Comparison of ENCODE assay signal across 25 cellular contexts in genomic region chr12:116295327-116296263, GRCh38. TPM values are rescaled to one million over a fixed set of nuclear protein-coding genes. Genes with fewer than 3 reads are reported as not detected.
DNase-seq lines count a peak whose midpoint lies in the region; ATAC-seq, FAIRE-seq and TF ChIP-seq lines count a peak whose summit lies in the region.
"Had no signal": no experiment of that assay in that cellular context is flagged by ENCODE, and none has a peak within 500 bp of the region (broad histone marks: within the 10 kb centered on the region; RNA-seq: fewer than 3 reads in every experiment).

No MANE protein-coding gene starts in this region.

- H4K8ac ChIP-seq in neuronal stem cell (ENCODE audit: low read depth, low read length): no peak overlapping the region

- H4K91ac ChIP-seq in neuronal stem cell (ENCODE audit: low read depth, low read length, poor library complexity): no peak overlapping the region

- WGBS in neuronal stem cell (ENCODE audit: extremely low coverage in 2 of 2, insufficient read length in 2 of 2, insufficient replicate concordance in 1 of 2), 2 donors: 100% methylated on average over 1 of the region's 4 CpGs
- 95% methylated on average over 4 of the region's 4 CpGs for WGBS in smooth muscle cell (ENCODE audit: low lambda C conversion rate)

- no peak for ATAC-seq in HG02852 (IDR thresholded peaks at IDR 0.05; ENCODE audit: unreplicated experiment)
- ATAC-seq: activated CD4-positive, CD25-positive, alpha-beta regulatory T cell treated with anti-CD3 and anti-CD28 coated beads, Interleukin-2, amount 50 U/mL, for 24 hours; left ventricle myocardium superior; right cardiac atrium had no signal

- H2AK5ac ChIP-seq in neuronal stem cell (ENCODE audit: low read depth, low read length): peak overlapping the region; percentile 39

- DNase-seq in AG20443 (ENCODE audit: low spot score): peak; percentile 25
- peak; percentile 40 for DNase-seq in endothelial cell of umbilical vein (ENCODE audit: low read depth, low spot score)
- no peak for DNase-seq in neuronal stem cell (ENCODE audit: low spot score)
- DNase-seq in smooth muscle cell (lab: John Stamatoyannopoulos, UW; ENCODE audit: unreplicated experiment): no peak
- DNase-seq in NCI-H2227 treated with DMSO at 0.1 percent for 48 hours (lab: John Stamatoyannopoulos, UW): no peak
- DNase-seq: activated CD4-positive, alpha-beta memory T cell treated with anti-CD3 and anti-CD28 coated beads for 36 hours; activated CD8-positive, alpha-beta memory T cell treated with anti-CD3 and anti-CD28 coated beads, Interleukin-2, amount 50 U/mL, for 4 hours; activated naive CD4-positive, alpha-beta T cell treated with anti-CD3 and anti-CD28 coated beads, Interleukin-2, amount 50 U/mL, for 16 hours; amniotic stem cell; left ventricle myocardium superior; MG63; NCI-H1105; NCI-H1930; NCI-H2171 treated with DMSO at 0.1 percent for 48 hours; NCI-H524 treated with DMSO at 0.1 percent for 48 hours; OCI-M1; right cardiac atrium; stimulated activated CD8-positive, alpha-beta memory T cell treated with anti-CD3 and anti-CD28 coated beads, Interleukin-4, amount 100 ng/mL, for 48 hours; stomach had no signal

- H3K79me2 ChIP-seq in endothelial cell of umbilical vein (ENCODE audit: control insufficient read depth, insufficient read depth, low read length): no peaks in the 10 kb centered on the region
- no peaks in the 10 kb centered on the region for H3K79me2 ChIP-seq in smooth muscle cell (ENCODE audit: low read depth)

- H3K9me3 ChIP-seq in HEK293 (ENCODE audit: control insufficient read depth, insufficient read depth, low read depth, low read length) (no peaks in the 10 kb centered on the region), endothelial cell of umbilical vein (replicated peaks; ENCODE audit: control insufficient read depth, insufficient read depth, low read length) (no peaks in the 10 kb centered on the region), neuronal stem cell (replicated peaks in 1 of 2; ENCODE audit: control insufficient read depth in 2 of 2, insufficient read depth in 1 of 2, low read depth in 1 of 2, low read length in 2 of 2) (no peaks in the 10 kb centered on the region), smooth muscle cell (replicated peaks; ENCODE audit: low read depth) (no peaks in the 10 kb centered on the region)
- H3K9me3 ChIP-seq: stomach had no signal

- H3K9ac ChIP-seq in endothelial cell of umbilical vein (replicated peaks; ENCODE audit: extremely low read depth, insufficient read depth, low read length) (no peak overlapping the region), neuronal stem cell (ENCODE audit: low read depth, low read length, poor library complexity) (no peak overlapping the region), smooth muscle cell (ENCODE audit: low read depth) (no peak overlapping the region)
- H3K9ac ChIP-seq: KMS-11 had no signal

- no peaks in the 10 kb centered on the region for H3K79me1 ChIP-seq in neuronal stem cell (ENCODE audit: low read depth, low read length)

- H3K4ac ChIP-seq in neuronal stem cell (ENCODE audit: low read length): no peak overlapping the region

- POLR2A ChIA-PET in HEK293 (lab: Yijun Ruan, JAX) (no interaction called here), endothelial cell of umbilical vein (lab: Charles Lee) (no interaction called here)

- H2AFZ ChIP-seq in endothelial cell of umbilical vein (ENCODE audit: low read depth, low read length) (no peak overlapping the region), neuronal stem cell (ENCODE audit: low read length) (no peak overlapping the region), smooth muscle cell (ENCODE audit: low read depth) (no peak overlapping the region)

- no peak for TF ChIP-seq POLR2A in endothelial cell of umbilical vein (IDR thresholded peaks at IDR 0.05; ENCODE audit: low read depth, low read length)

- CTCF ChIA-PET in HEK293 (lab: Yijun Ruan, JAX): interaction anchor here (0.5 to 0.6 kb wide), 2 partner anchors 248 to 402 kb away, joined by 3 read pairs; no protein-coding TSS in a partner anchor
- CTCF ChIA-PET in endothelial cell of umbilical vein (lab: Charles Lee): interaction anchor here (0.7 to 1.2 kb wide), 2 partner anchors 32 to 51 kb away, joined by 3 to 4 read pairs; no protein-coding TSS in a partner anchor

- no peak for FAIRE-seq in endothelial cell of umbilical vein (lab: Jason Lieb, UNC)
- FAIRE-seq: GM19239, islet of Langerhans had no signal

- no peaks in the 10 kb centered on the region for H3K36me3 ChIP-seq in HEK293 (ENCODE audit: control insufficient read depth in 2 of 2, insufficient read depth in 1 of 2, low read length in 2 of 2)
- H3K36me3 ChIP-seq in endothelial cell of umbilical vein (ENCODE audit: control insufficient read depth in 2 of 2, extremely low read depth in 1 of 2, insufficient read depth in 2 of 2, low read length in 2 of 2): no peaks in the 10 kb centered on the region
- no peaks in the 10 kb centered on the region for H3K36me3 ChIP-seq in neuronal stem cell (replicated peaks in 1 of 2; ENCODE audit: control insufficient read depth in 2 of 2, insufficient read depth in 2 of 2, low read length in 2 of 2)
- H3K36me3 ChIP-seq in smooth muscle cell (ENCODE audit: low read depth): no peaks in the 10 kb centered on the region
- H3K36me3 ChIP-seq: MG63, stomach had no signal

- H3K14ac ChIP-seq in neuronal stem cell (ENCODE audit: low read length): no peak overlapping the region

- TF ChIP-seq CTCF in HEK293 (tag by site-specific recombination; IDR thresholded peaks at IDR 0.05) (no peak), endothelial cell of umbilical vein (IDR thresholded peaks at IDR 0.05; ENCODE audit: extremely low read depth in 1 of 2, insufficient read depth in 1 of 2, low read depth in 1 of 2, low read length in 2 of 2) (no peak), smooth muscle cell (IDR thresholded peaks at IDR 0.05; ENCODE audit: borderline replicate concordance, insufficient read depth, poor library complexity, severe bottlenecking) (no peak)

- intact Hi-C loops in endothelial cell of umbilical vein (cut with micrococcal nuclease): no loop called here

- H3K9me1 ChIP-seq in endothelial cell of umbilical vein (replicated peaks; ENCODE audit: control insufficient read depth, extremely low read depth, insufficient read depth, low read length): no peaks in the 10 kb centered on the region

- H2BK12ac ChIP-seq in neuronal stem cell (ENCODE audit: low read length): no peak overlapping the region

- dilution Hi-C loops in endothelial cell of umbilical vein (cut with MboI; ENCODE audit: extremely low pct_ligation_motif_present, low sequenced_read_pairs): no loop called here

- no TSS peak for BruUV-seq in endothelial cell of umbilical vein (replicated peaks; lab: Mats Ljungman, UMichigan)

- H2BK15ac ChIP-seq in neuronal stem cell (ENCODE audit: low read length): no peak overlapping the region

- H2BK120ac ChIP-seq in neuronal stem cell (ENCODE audit: low read depth, low read length): no peak overlapping the region

- H3K18ac ChIP-seq in neuronal stem cell (ENCODE audit: low read length): peak overlapping the region; percentile 61

- H3K23ac ChIP-seq in neuronal stem cell (ENCODE audit: low read depth, low read length, poor library complexity): no peak overlapping the region

- H4K20me1 ChIP-seq in endothelial cell of umbilical vein (replicated peaks; ENCODE audit: control insufficient read depth, extremely low read depth, insufficient read depth, low read length) (no peaks in the 10 kb centered on the region), smooth muscle cell (ENCODE audit: low read depth) (no peaks in the 10 kb centered on the region)

- no peak overlapping the region for H3K4me2 ChIP-seq in endothelial cell of umbilical vein (ENCODE audit: insufficient read depth, low read length)
- no peak overlapping the region for H3K4me2 ChIP-seq in neuronal stem cell (ENCODE audit: insufficient read depth, low read length, poor library complexity, severe bottlenecking)
- no peak overlapping the region for H3K4me2 ChIP-seq in smooth muscle cell
- H3K4me2 ChIP-seq: KMS-11 had no signal

- H3F3A ChIP-seq in smooth muscle cell (ENCODE audit: low read depth): peaks cover 3% of the 10 kb centered on the region

- peaks cover 11% of the 10 kb centered on the region for H3K4me1 ChIP-seq in HEK293 (ENCODE audit: control insufficient read depth, insufficient read depth, low read length)
- H3K4me1 ChIP-seq in endothelial cell of umbilical vein (ENCODE audit: control insufficient read depth, extremely low read depth, insufficient read depth, low read length): peaks cover 3% of the 10 kb centered on the region
- H3K4me1 ChIP-seq in neuronal stem cell (ENCODE audit: control insufficient read depth in 2 of 2, insufficient read depth in 1 of 2, low read depth in 1 of 2, low read length in 2 of 2): peaks cover 0 to 9% of the 10 kb centered on the region in 2 donors
- peaks cover 14% of the 10 kb centered on the region for H3K4me1 ChIP-seq in smooth muscle cell (ENCODE audit: low read depth)

- H3K4me3 ChIP-seq in HEK293 (ENCODE audit: low read depth, low read length): no peak overlapping the region
- H3K4me3 ChIP-seq in endothelial cell of umbilical vein (replicated peaks in 1 of 3; ENCODE audit: insufficient read depth in 1 of 3, low read depth in 1 of 3, low read length in 3 of 3): no peak overlapping the region
- H3K4me3 ChIP-seq in neuronal stem cell (ENCODE audit: low read length in 2 of 2): no peak overlapping the region
- H3K4me3 ChIP-seq in smooth muscle cell: no peak overlapping the region
- H3K4me3 ChIP-seq: MG63, stomach had no signal

- H3K27me3 ChIP-seq in endothelial cell of umbilical vein (ENCODE audit: control insufficient read depth in 2 of 2, insufficient read depth in 2 of 2, low read length in 2 of 2): peaks cover 3 to 14% of the 10 kb centered on the region in 2 experiments
- H3K27me3 ChIP-seq in neuronal stem cell (ENCODE audit: control insufficient read depth in 3 of 3, insufficient read depth in 3 of 3, low read depth in 1 of 3, low read length in 3 of 3): peaks cover 0 to 21% (median 0%) of the 10 kb centered on the region in 3 experiments
- no peaks in the 10 kb centered on the region for H3K27me3 ChIP-seq in smooth muscle cell (ENCODE audit: low read depth)
- H3K27me3 ChIP-seq: MG63, stomach had no signal

- no peak overlapping the region for H2BK5ac ChIP-seq in neuronal stem cell (ENCODE audit: low read length)

- no peak overlapping the region for H3K27ac ChIP-seq in HEK293 (ENCODE audit: extremely low read depth, low read depth, low read length)
- H3K27ac ChIP-seq in endothelial cell of umbilical vein (ENCODE audit: insufficient read depth, low read depth, low read length): no peak overlapping the region
- H3K27ac ChIP-seq in neuronal stem cell (replicated peaks; ENCODE audit: low read length): no peak overlapping the region
- H3K27ac ChIP-seq in smooth muscle cell (ENCODE audit: low read depth): no peak overlapping the region
- H3K27ac ChIP-seq: KMS-11, stomach had no signal

RNA-seq across cellular contexts. Expression of gene MED13L, which starts 18.1 kb away (rescaled TPM):
- total RNA-seq in endothelial cell of umbilical vein (82.7 and 93.6 TPM in 2 replicates), smooth muscle cell (65.9 and 74.3 TPM in 2 replicates)
- polyA plus RNA-seq in endothelial cell of umbilical vein (22.7 and 27.4 TPM in 2 replicates), smooth muscle cell (13.2 and 20.3 TPM in 2 replicates)
- 20.3 and 20.7 TPM in 2 replicates for polyA plus RNA-seq in endothelial cell of umbilical vein (2011; cell fraction: cytosol; rRNA removed)
- polyA plus RNA-seq in endothelial cell of umbilical vein (2011; cell fraction: nucleus; rRNA removed): 102 and 124 TPM in 2 replicates
- 27.6 and 36.3 TPM in 2 replicates for polyA plus RNA-seq in endothelial cell of umbilical vein (2012)
- 170 and 191 TPM in 2 replicates for polyA minus RNA-seq in endothelial cell of umbilical vein
- 28.2 TPM for polyA minus RNA-seq in endothelial cell of umbilical vein (2011; cell fraction: cytosol; rRNA and poly(A)+ RNA removed)
- 380 and 552 TPM in 2 replicates for polyA minus RNA-seq in endothelial cell of umbilical vein (2011; cell fraction: nucleus; rRNA and poly(A)+ RNA removed)
- polyA plus RNA-seq in neuronal stem cell (2013, experiment 1 of 2): 32.5 TPM
- 31.8 TPM for polyA plus RNA-seq in neuronal stem cell (2013, experiment 2 of 2)

Comparison
In these comparisons a context has a peak if more than half of its experiments do, and no peak if none do; other contexts are left out.
1. DNase-seq: peak in AG20443 (single experiment) and endothelial cell of umbilical vein (single experiment); none in neuronal stem cell (single experiment), smooth muscle cell (single experiment) and NCI-H2227 treated with DMSO at 0.1 percent for 48 hours (single experiment).